ENCODE assay signal across 8 cellular contexts in the genomic region with DNA sequence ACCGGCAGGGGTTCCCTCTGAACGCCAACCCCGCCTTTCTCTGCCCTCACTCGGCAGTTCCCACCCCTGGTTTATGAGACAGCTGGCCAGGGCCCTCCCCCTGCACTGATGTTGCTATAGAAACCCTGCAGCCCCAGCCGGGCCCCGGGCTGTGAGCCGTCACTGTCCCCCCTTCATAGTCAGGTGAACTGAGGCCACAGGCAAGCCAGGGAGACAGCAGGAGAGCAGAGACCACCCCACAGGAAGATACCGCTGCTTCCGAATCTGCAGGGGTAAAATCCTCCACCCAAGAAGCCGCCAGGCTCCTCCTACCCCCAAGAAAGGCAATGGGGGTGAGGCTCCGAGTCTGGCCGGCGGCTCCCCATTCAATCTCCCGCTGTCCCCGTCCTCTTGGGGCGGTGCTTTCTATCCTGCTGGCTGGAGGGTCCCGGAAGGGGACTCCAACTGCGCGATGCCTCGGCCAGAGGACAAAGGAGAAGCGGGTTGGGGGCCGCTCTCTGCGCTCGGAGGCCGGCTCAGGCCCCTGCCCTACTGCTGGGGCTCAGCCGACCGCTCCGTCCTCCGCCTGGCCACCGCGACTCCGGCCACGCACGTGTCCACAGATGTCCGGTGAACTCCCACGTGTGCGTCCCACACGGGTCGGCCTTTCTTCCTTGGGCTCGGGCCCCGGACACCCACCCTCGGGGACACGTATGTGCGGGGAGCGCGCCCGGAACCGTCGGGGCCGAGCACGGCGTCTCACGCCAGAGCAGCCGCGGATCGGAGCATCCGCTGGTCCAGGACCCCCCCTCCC. TPM values are rescaled to one million over a fixed set of nuclear protein-coding genes. Genes with fewer than 3 reads are reported as not detected.
DNase-seq lines count a peak whose midpoint lies in the region; ATAC-seq lines count a peak whose summit lies in the region.

No MANE protein-coding gene starts in this region.

- H3K36me3 ChIP-seq in endocrine pancreas (ENCODE audit: control insufficient read depth, insufficient read depth, low read length): no peaks in the 10 kb centered on the region

- peaks cover 4% of the 10 kb centered on the region for H3K36me3 Mint-ChIP-seq in activated CD8-positive, alpha-beta memory T cell treated with anti-CD3 and anti-CD28 coated beads, Interleukin-2, amount 10 ng/mL, durations not matched to agents 7 days and 5 days

- DNase-seq in CD1c-positive myeloid dendritic cell (ENCODE audit: extremely low spot score): peak; percentile 68
- peak; percentile 84 for DNase-seq in HT-29 (ENCODE audit: low spot score)
- peak; percentile 71 for DNase-seq in NOMO-1 treated with DMSO at 0.1 percent for 48 hours (lab: John Stamatoyannopoulos, UW; ENCODE audit: unreplicated experiment)
- DNase-seq in activated CD8-positive, alpha-beta memory T cell treated with anti-CD3 and anti-CD28 coated beads, Interleukin-2, amount 10 ng/mL, durations not matched to agents 7 days and 5 days: peak; percentile 90
- DNase-seq in midbrain (lab: John Stamatoyannopoulos, UW): peak; percentile 77
- DNase-seq in stimulated activated CD8-positive, alpha-beta memory T cell treated with anti-CD3 and anti-CD28 coated beads, Interleukin-2, amount 100 ng/mL, for 48 hours (ENCODE audit: low read depth in 2 of 2): peak; percentile 66 to 76

- H3K4me3 Mint-ChIP-seq in activated CD8-positive, alpha-beta memory T cell treated with anti-CD3 and anti-CD28 coated beads, Interleukin-2, amount 10 ng/mL, durations not matched to agents 7 days and 5 days: peak overlapping the region; percentile 85

- H3K4me1 ChIP-seq in endocrine pancreas (ENCODE audit: control insufficient read depth, insufficient read depth, low read length): no peaks in the 10 kb centered on the region

- no peaks in the 10 kb centered on the region for H3K27me3 Mint-ChIP-seq in activated CD8-positive, alpha-beta memory T cell treated with anti-CD3 and anti-CD28 coated beads, Interleukin-2, amount 10 ng/mL, durations not matched to agents 7 days and 5 days

- H3K27ac Mint-ChIP-seq in activated CD8-positive, alpha-beta memory T cell treated with anti-CD3 and anti-CD28 coated beads, Interleukin-2, amount 10 ng/mL, durations not matched to agents 7 days and 5 days: peak overlapping the region; percentile 84

- no peak overlapping the region for H3K4me3 ChIP-seq in endocrine pancreas (ENCODE audit: control insufficient read depth, insufficient read depth, low read length)

- peaks cover 13% of the 10 kb centered on the region for H3K4me1 Mint-ChIP-seq in activated CD8-positive, alpha-beta memory T cell treated with anti-CD3 and anti-CD28 coated beads, Interleukin-2, amount 10 ng/mL, durations not matched to agents 7 days and 5 days

- no peaks in the 10 kb centered on the region for H3K27me3 ChIP-seq in endocrine pancreas (ENCODE audit: control insufficient read depth, insufficient read depth, low read length)

- no peaks in the 10 kb centered on the region for H3K9me3 ChIP-seq in endocrine pancreas (ENCODE audit: control insufficient read depth, low read length)

- ATAC-seq in GM19455 (IDR thresholded peaks at IDR 0.05; ENCODE audit: unreplicated experiment): peak; percentile 40
- peak; percentile 56 for ATAC-seq in activated CD8-positive, alpha-beta memory T cell treated with anti-CD3 and anti-CD28 coated beads, Interleukin-2, amount 10 ng/mL, durations not matched to agents 7 days and 5 days

- CTCF ChIA-PET in activated CD8-positive, alpha-beta memory T cell treated with anti-CD3 and anti-CD28 coated beads, Interleukin-2, amount 10 ng/mL, durations not matched to agents 7 days and 5 days (lab: Charles Lee): interaction anchor here (1.1 to 3.1 kb wide), 5 partner anchors 11 to 71 kb away, joined by 3 to 17 read pairs (median 3); a partner anchor contains a TSS

- no peaks in the 10 kb centered on the region for H3K9me3 Mint-ChIP-seq in activated CD8-positive, alpha-beta memory T cell treated with anti-CD3 and anti-CD28 coated beads, Interleukin-2, amount 10 ng/mL, durations not matched to agents 7 days and 5 days (ENCODE audit: low read depth)

- peak overlapping the region; percentile 93 for H3K9ac ChIP-seq in endocrine pancreas (ENCODE audit: control insufficient read depth, insufficient read depth, low read length)

RNA-seq across cellular contexts. Expression of a gene that starts 0.6 kb away (rescaled TPM):
- 82.6 and 108 TPM in 2 replicates for total RNA-seq in HT-29 (2014; rRNA removed; shearing (Covaris generic))
- total RNA-seq in activated CD8-positive, alpha-beta memory T cell treated with anti-CD3 and anti-CD28 coated beads, Interleukin-2, amount 10 ng/mL, durations not matched to agents 7 days and 5 days: 10 to 100 TPM; 49.4 to 54.7 TPM

RNA-seq across cellular contexts. Expression of a gene that starts 7.5 kb away (rescaled TPM):
- total RNA-seq in HT-29 (2014; rRNA removed; shearing (Covaris generic)): 31.7 and 53.9 TPM in 2 replicates
- total RNA-seq in activated CD8-positive, alpha-beta memory T cell treated with anti-CD3 and anti-CD28 coated beads, Interleukin-2, amount 10 ng/mL, durations not matched to agents 7 days and 5 days: 10 to 100 TPM; 42.4 to 59.8 TPM

RNA-seq across cellular contexts. Expression of a gene that starts 7.6 kb away (rescaled TPM):
- total RNA-seq in HT-29 (2014; rRNA removed; shearing (Covaris generic)): 0.47 TPM in 1 of 2 replicates, not detected in the other
- total RNA-seq in activated CD8-positive, alpha-beta memory T cell treated with anti-CD3 and anti-CD28 coated beads, Interleukin-2, amount 10 ng/mL, durations not matched to agents 7 days and 5 days: 1 to 10 TPM; 1.3 to 3.7 TPM

RNA-seq across cellular contexts. Expression of a gene that starts 12.3 kb away (rescaled TPM):
- 1,913 and 1,915 TPM in 2 replicates for total RNA-seq in HT-29 (2014; rRNA removed; shearing (Covaris generic))
- 1,000 to 10,000 TPM; 1,844 to 1,872 TPM for total RNA-seq in activated CD8-positive, alpha-beta memory T cell treated with anti-CD3 and anti-CD28 coated beads, Interleukin-2, amount 10 ng/mL, durations not matched to agents 7 days and 5 days

RNA-seq across cellular contexts. Expression of a gene that starts 20.2 kb away (rescaled TPM):
- total RNA-seq in HT-29 (2014; rRNA removed; shearing (Covaris generic)): 128 and 132 TPM in 2 replicates
- total RNA-seq in activated CD8-positive, alpha-beta memory T cell treated with anti-CD3 and anti-CD28 coated beads, Interleukin-2, amount 10 ng/mL, durations not matched to agents 7 days and 5 days: 10 to 100 TPM; 62.4 to 79.4 TPM
